ENCODE assay signal across 12 cellular contexts in the genomic region with DNA sequence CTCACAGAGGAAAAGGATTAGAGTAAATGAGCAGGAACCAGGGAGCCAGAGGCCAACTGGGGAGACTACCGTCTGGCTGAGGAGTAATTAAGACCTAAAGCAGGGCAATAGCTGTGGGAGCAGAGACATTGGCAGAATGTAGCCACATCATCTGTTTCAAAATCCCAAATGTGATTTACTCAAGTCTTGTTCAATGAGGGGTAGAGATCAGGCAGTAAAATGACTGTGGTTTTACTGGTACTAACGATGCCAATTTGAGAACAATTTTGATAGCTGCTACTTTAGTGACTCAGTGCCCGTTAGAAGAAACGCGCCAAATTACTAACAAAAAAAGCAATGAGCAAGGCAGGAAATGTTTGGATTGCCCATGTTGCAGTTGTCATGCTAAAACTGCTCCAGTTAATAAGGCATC. TPM values are rescaled to one million over a fixed set of nuclear protein-coding genes. Genes with fewer than 3 reads are reported as not detected.
DNase-seq lines count a peak whose midpoint lies in the region; ATAC-seq and TF ChIP-seq lines count a peak whose summit lies in the region.
"Had no signal": no experiment of that assay in that cellular context is flagged by ENCODE, and none has a peak within 500 bp of the region (broad histone marks: within the 10 kb centered on the region; RNA-seq: fewer than 3 reads in every experiment).

No MANE protein-coding gene starts in this region.

- ATAC-seq in foreskin keratinocyte (peak; percentile 60), GM19395 (IDR thresholded peaks at IDR 0.05; ENCODE audit: unreplicated experiment) (no peak)
- ATAC-seq in CD4-positive, alpha-beta T cell (ENCODE audit: poor library complexity) = no peak
- ATAC-seq: GM23338 had no signal

- no peak overlapping the region for H3K4me3 Mint-ChIP-seq in CD4-positive, alpha-beta T cell
- H3K4me3 Mint-ChIP-seq: GM23338; stimulated activated naive CD8-positive, alpha-beta T cell treated with anti-CD3 and anti-CD28 coated beads, Interleukin-15, Interleukin-2, amounts not matched to agents 100 ng/mL and 50 ng/mL, for 24 hours had no signal

- no peak overlapping the region for H3K4me3 ChIP-seq in AG04449 (ENCODE audit: low read depth, low read length)
- H3K4me3 ChIP-seq: GM23338, left ventricle myocardium inferior had no signal

- POLR2A ChIA-PET in AG04449 (lab: Yijun Ruan, JAX) = no interaction called here
- POLR2A ChIA-PET in CD4-positive, alpha-beta T cell (lab: Charles Lee) = no interaction called here

- peaks cover 6% of the 10 kb centered on the region for H3K9me3 Mint-ChIP-seq in CD4-positive, alpha-beta T cell

- H3K27ac ChIP-seq in foreskin keratinocyte = no peak overlapping the region
- H3K27ac ChIP-seq in CD4-positive, alpha-beta T cell (ENCODE audit: low read depth, low read length) = no peak overlapping the region
- H3K27ac ChIP-seq: left ventricle myocardium inferior had no signal

- H3K27me3 Mint-ChIP-seq in CD4-positive, alpha-beta T cell = no peaks in the 10 kb centered on the region
- H3K27me3 Mint-ChIP-seq: stimulated activated naive CD8-positive, alpha-beta T cell treated with anti-CD3 and anti-CD28 coated beads, Interleukin-15, Interleukin-2, amounts not matched to agents 100 ng/mL and 50 ng/mL, for 24 hours had no signal

- H3K27ac Mint-ChIP-seq in CD4-positive, alpha-beta T cell = no peak overlapping the region
- H3K27ac Mint-ChIP-seq: GM23338; stimulated activated naive CD8-positive, alpha-beta T cell treated with anti-CD3 and anti-CD28 coated beads, Interleukin-15, Interleukin-2, amounts not matched to agents 100 ng/mL and 50 ng/mL, for 24 hours had no signal

- peaks cover 4% of the 10 kb centered on the region for H3K4me1 ChIP-seq in foreskin keratinocyte

- H3K9me3 ChIP-seq in CD4-positive, alpha-beta T cell (ENCODE audit: control insufficient read depth, low read length) = no peaks in the 10 kb centered on the region

- TF ChIP-seq CTCF in AG04449 (IDR thresholded peaks at IDR 0.05; ENCODE audit: insufficient read depth, low read length, missing control alignments) (no peak), foreskin keratinocyte (conservative IDR thresholded peaks at IDR 0.05) (no peak)
- TF ChIP-seq CTCF in CD4-positive, alpha-beta T cell (IDR thresholded peaks at IDR 0.05) = no peak

- CTCF ChIA-PET in AG04449 (lab: Yijun Ruan, JAX) = interaction anchor here (1.1 to 1.3 kb wide), 2 partner anchors 10 to 12 kb away, joined by 3 read pairs; no protein-coding TSS in a partner anchor
- CTCF ChIA-PET in CD4-positive, alpha-beta T cell (lab: Charles Lee) = interaction anchor here (1.8 kb wide), 1 partner anchor 451 kb away, joined by 5 read pairs; no protein-coding TSS in a partner anchor

- no peaks in the 10 kb centered on the region for H3K36me3 Mint-ChIP-seq in CD4-positive, alpha-beta T cell (ENCODE audit: low read depth)

- H3K27me3 ChIP-seq in foreskin keratinocyte = peaks cover 4% of the 10 kb centered on the region
- H3K27me3 ChIP-seq in CD4-positive, alpha-beta T cell (ENCODE audit: control insufficient read depth, insufficient read depth, low read length) = no peaks in the 10 kb centered on the region

- DNase-seq in AG04449 (ENCODE audit: low read depth, low spot score) (peak; percentile 92), HT1080 (ENCODE audit: low read depth) (peak; percentile 72), SK-N-DZ (ENCODE audit: low spot score) (peak; percentile 40), foreskin keratinocyte (peak; percentile 9 to 28)
- no peak for DNase-seq in effector CD8-positive, alpha-beta T cell (lab: John Stamatoyannopoulos, UW)
- DNase-seq in activated naive CD4-positive, alpha-beta T cell treated with anti-CD3 and anti-CD28 coated beads, Interleukin-2, amount 50 U/mL, for 16 hours = no peak
- no peak for DNase-seq in CD4-positive, alpha-beta T cell
- DNase-seq: C1 segment of cervical spinal cord, left ventricle myocardium inferior had no signal

- H3K4me1 Mint-ChIP-seq in CD4-positive, alpha-beta T cell (ENCODE audit: low read depth) = no peaks in the 10 kb centered on the region

- intact Hi-C loops in CD4-positive, alpha-beta T cell (cut with DNase I, micrococcal nuclease) = no loop called here

RNA-seq across cellular contexts. Expression of a gene that starts 12.7 kb away (rescaled TPM):
- 24.0 and 25.9 TPM in 2 replicates for total RNA-seq in HT1080 (2014; rRNA removed; shearing (Covaris generic))
- polyA plus RNA-seq in HT1080 (2015; cell fraction: cytosol; rRNA removed) = 21.3 and 25.1 TPM in 2 replicates
- 28.2 and 34.6 TPM in 2 replicates for polyA plus RNA-seq in HT1080 (2015; cell fraction: nucleus; rRNA removed)
- polyA plus RNA-seq in SK-N-DZ (2014; cell fraction: cytosol; rRNA removed) = 53.1 and 70.5 TPM in 2 replicates
- polyA plus RNA-seq in SK-N-DZ (2014; cell fraction: nucleus; rRNA removed) = 71.0 and 83.2 TPM in 2 replicates
- total RNA-seq in foreskin keratinocyte = 20.8 and 22.6 TPM in 2 replicates
- polyA plus RNA-seq in foreskin keratinocyte = 6.4 and 8.0 TPM in 2 replicates
- 10 to 100 TPM; 30.8 to 33.3 TPM for total RNA-seq in CD4-positive, alpha-beta T cell

RNA-seq across cellular contexts. Expression of a gene that starts 18.4 kb away (rescaled TPM):
- total RNA-seq in HT1080 (2014; rRNA removed; shearing (Covaris generic)) = not detected in 2 replicates
- polyA plus RNA-seq in HT1080 (2015; cell fraction: cytosol; rRNA removed) = not detected in 2 replicates
- polyA plus RNA-seq in HT1080 (2015; cell fraction: nucleus; rRNA removed) = not detected in 2 replicates
- 0.07 and 0.21 TPM in 2 replicates for polyA plus RNA-seq in SK-N-DZ (2014; cell fraction: cytosol; rRNA removed)
- polyA plus RNA-seq in SK-N-DZ (2014; cell fraction: nucleus; rRNA removed) = 0.33 and 0.35 TPM in 2 replicates
- not detected in 2 replicates for total RNA-seq in foreskin keratinocyte
- not detected in 2 replicates for polyA plus RNA-seq in foreskin keratinocyte
- total RNA-seq in CD4-positive, alpha-beta T cell = under 1 TPM in 1 of 2 experiments, not detected in 1; 0.22 TPM

Comparison
In these comparisons a context has a peak if more than half of its experiments do, and no peak if none do; other contexts are left out.
1. DNase-seq: peak in AG04449 (single experiment), HT1080 (single experiment), SK-N-DZ (single experiment) and foreskin keratinocyte (2 of 2); none in effector CD8-positive, alpha-beta T cell (single experiment), activated naive CD4-positive, alpha-beta T cell treated with anti-CD3 and anti-CD28 coated beads, Interleukin-2, amount 50 U/mL, for 16 hours (single experiment) and CD4-positive, alpha-beta T cell (0 of 10).